In genomic region chr11:65672180-65672860, GRCh38 we compare ENCODE assay signal across 18 cellular contexts.
"Had no signal": no experiment of that assay in that cellular context is flagged by ENCODE, and none has a peak within 500 bp of the region (broad histone marks: within the 10 kb centered on the region; RNA-seq: fewer than 3 reads in every experiment).

No MANE protein-coding gene starts in this region.

- H3K9me3 ChIP-seq: gastrocnemius medialis, heart left ventricle, prostate gland, stomach, testis had no signal

- H3K9me3 Mint-ChIP-seq: activated CD4-positive, alpha-beta memory T cell treated with anti-CD3 and anti-CD28 coated beads for 36 hours; activated T-helper 1 cell treated with anti-CD3 and anti-CD28 coated beads, Interleukin-12 subunit alpha, Interleukin-12 subunit beta, Interleukin-2, Interleukin-4 antibody, amounts not matched to agents 30 ng/mL and 10 ng/mL and 1 ng/mL, durations not matched to agents 14 hours and 24 hours and 36 hours; mesothelial cell of epicardium; T-cell had no signal

- H3K27ac Mint-ChIP-seq: activated CD4-positive, alpha-beta memory T cell treated with anti-CD3 and anti-CD28 coated beads for 36 hours; activated T-helper 1 cell treated with anti-CD3 and anti-CD28 coated beads, Interleukin-12 subunit alpha, Interleukin-12 subunit beta, Interleukin-2, Interleukin-4 antibody, amounts not matched to agents 30 ng/mL and 10 ng/mL and 1 ng/mL, durations not matched to agents 14 hours and 24 hours and 36 hours; mesothelial cell of epicardium; T-cell had no signal

- H3K36me3 Mint-ChIP-seq: activated CD4-positive, alpha-beta memory T cell treated with anti-CD3 and anti-CD28 coated beads for 36 hours; T-cell had no signal

- H3K27me3 Mint-ChIP-seq: activated CD4-positive, alpha-beta memory T cell treated with anti-CD3 and anti-CD28 coated beads for 36 hours; T-cell had no signal

- H3K27me3 ChIP-seq: cardiac muscle cell, gastrocnemius medialis, heart left ventricle, stomach, testis had no signal

- H3K27ac ChIP-seq: cardiac muscle cell, gastrocnemius medialis, heart left ventricle, prostate gland, skin epidermis, stomach, testis had no signal

- H3K36me3 ChIP-seq: cardiac muscle cell, gastrocnemius medialis, heart left ventricle, prostate gland, stomach had no signal

- H3K4me3 Mint-ChIP-seq: activated CD4-positive, alpha-beta memory T cell treated with anti-CD3 and anti-CD28 coated beads for 36 hours; activated T-helper 1 cell treated with anti-CD3 and anti-CD28 coated beads, Interleukin-12 subunit alpha, Interleukin-12 subunit beta, Interleukin-2, Interleukin-4 antibody, amounts not matched to agents 30 ng/mL and 10 ng/mL and 1 ng/mL, durations not matched to agents 14 hours and 24 hours and 36 hours; mesothelial cell of epicardium; T-cell had no signal

- H3K4me1 Mint-ChIP-seq: mesothelial cell of epicardium, T-cell had no signal

- DNase-seq: activated CD4-positive, alpha-beta memory T cell treated with anti-CD3 and anti-CD28 coated beads for 36 hours; activated CD4-positive, alpha-beta T cell treated with anti-CD3 and anti-CD28 coated beads for 1 hour; activated naive CD4-positive, alpha-beta T cell treated with Interleukin-2 at 50 U/mL for 16 hours; gastrocnemius medialis; heart left ventricle; right cardiac atrium; stimulated activated CD4-positive, alpha-beta T cell treated with anti-CD3 and anti-CD28 coated beads, Interleukin-4, amount 100 ng/mL, for 4 hours; stimulated activated CD8-positive, alpha-beta memory T cell treated with anti-CD3 and anti-CD28 coated beads, Interleukin-4, amount 100 ng/mL, for 48 hours; stomach; T-cell; T1000; testis had no signal

- ATAC-seq: gastrocnemius medialis, heart left ventricle, right cardiac atrium, T-cell had no signal

- H3K4me3 ChIP-seq: cardiac muscle cell, gastrocnemius medialis, heart left ventricle, lung, prostate gland, skin epidermis, stomach, testis had no signal

- H3K4me1 ChIP-seq: gastrocnemius medialis, heart left ventricle, prostate gland, stomach, testis had no signal
